ENCODE assay signal across 22 cellular contexts in the genomic region with DNA sequence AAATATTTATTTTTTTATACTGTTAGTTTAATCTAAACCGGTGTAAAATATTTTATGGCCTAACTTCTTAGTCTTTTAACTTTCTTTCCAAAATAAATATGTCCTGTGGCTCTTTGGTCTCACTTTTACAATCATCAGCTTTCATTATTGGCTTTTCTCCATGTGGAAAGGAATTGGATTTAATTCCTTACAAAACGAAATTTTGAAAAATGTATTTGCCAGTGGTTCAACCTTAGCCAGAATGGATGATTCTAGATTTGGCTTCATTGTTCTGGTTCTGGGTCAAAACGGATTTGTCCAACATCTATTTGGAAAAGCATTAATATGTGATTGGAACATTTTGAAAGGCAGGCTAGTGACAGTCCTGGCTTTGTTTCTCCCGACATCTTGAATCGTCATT.
"Had no signal": no experiment of that assay in that cellular context is flagged by ENCODE, and none has a peak within 500 bp of the region (broad histone marks: within the 10 kb centered on the region; RNA-seq: fewer than 3 reads in every experiment).

No MANE protein-coding gene starts in this region.

- H3K27me3 ChIP-seq: MG63, SJSA1 had no signal

- H3K9me3 ChIP-seq: MG63, SJSA1 had no signal

- H3K27ac ChIP-seq: SJSA1, SK-N-MC had no signal

- H3K4me3 ChIP-seq: MG63, SJSA1, SK-N-MC had no signal

- FAIRE-seq: RCC 7860 had no signal

- DNase-seq: IMR-90, Karpas-422, KG1, MG63, NCI-H1092 treated with DMSO at 0.1 percent for 48 hours, NCI-H1436, NCI-H187, NCI-H2029, NCI-H2081 treated with DMSO at 0.1 percent for 48 hours, NCI-H2171, NCI-H226, NCI-H446, NCI-H510A, NCI-H524 treated with DMSO at 0.1 percent for 48 hours, NCI-H69, NCI-H774, Right ventricle myocardium superior, RPMI8226, SIG-M5 had no signal

- H3K4me1 ChIP-seq: SJSA1 had no signal

- H3K36me3 ChIP-seq: MG63, SJSA1 had no signal
